14 cellular contexts compared by ENCODE assay signal in genomic region chr1:109824349-109825115, GRCh38.
DNase-seq lines count a peak whose midpoint lies in the region; ATAC-seq and TF ChIP-seq lines count a peak whose summit lies in the region.
"Had no signal": no experiment of that assay in that cellular context is flagged by ENCODE, and none has a peak within 500 bp of the region (broad histone marks: within the 10 kb centered on the region; RNA-seq: fewer than 3 reads in every experiment).

No MANE protein-coding gene starts in this region.

- peak overlapping the region; percentile 3 for H3K27ac ChIP-seq in fibroblast of lung (ENCODE audit: insufficient read depth, low read length)
- H3K27ac ChIP-seq in ovary: no peak overlapping the region
- H3K27ac ChIP-seq: HL-60, pancreas had no signal

- in situ Hi-C loops in GM13976 (cut with MboI; ENCODE audit: low sequenced_read_pairs, unreplicated experiment): no loop called here

- H3K9me3 ChIP-seq in fibroblast of lung (ENCODE audit: control insufficient read depth, insufficient read depth, low read depth, low read length) (no peaks in the 10 kb centered on the region), ovary (no peaks in the 10 kb centered on the region)
- H3K9me3 ChIP-seq: pancreas had no signal

- H4K20me1 ChIP-seq in fibroblast of lung (ENCODE audit: control insufficient read depth, extremely low read depth, insufficient read depth, low read length): no peaks in the 10 kb centered on the region

- H3K4me3 ChIP-seq in fibroblast of lung (replicated peaks in 1 of 4; ENCODE audit: control extremely low read depth in 1 of 4, insufficient read depth in 1 of 4, low read depth in 3 of 4, low read length in 4 of 4) (no peak overlapping the region), ovary (no peak overlapping the region)
- H3K4me3 ChIP-seq: pancreas had no signal

- H3K4me3 Mint-ChIP-seq in activated CD4-positive, alpha-beta memory T cell treated with anti-CD3 and anti-CD28 coated beads for 36 hours: no peak overlapping the region
- peak overlapping the region; percentile 55 for H3K4me3 Mint-ChIP-seq in stimulated activated effector memory CD8-positive, alpha-beta T cell treated with anti-CD3 and anti-CD28 coated beads, Interleukin-12 subunit alpha, Interleukin-12 subunit beta, amount 100 ng/mL, for 72 hours
- H3K4me3 Mint-ChIP-seq: stimulated activated naive B cell treated with anti-CD40 and anti-IgM and Interleukin-4, amounts not matched to agents 10 μg/mL and 1 μg/mL and 100 μg/mL, for 72 hours had no signal

- 86 to 93% (median 88%) methylated on average over 12 of the region's 12 CpGs for WGBS in ovary, 3 donors

- no peak overlapping the region for H2AFZ ChIP-seq in fibroblast of lung (ENCODE audit: low read length)

- POLR2A ChIA-PET in activated CD4-positive, alpha-beta memory T cell treated with anti-CD3 and anti-CD28 coated beads for 36 hours (lab: Charles Lee): no interaction called here

- peak overlapping the region; percentile 30 for H3K27ac Mint-ChIP-seq in activated CD4-positive, alpha-beta memory T cell treated with anti-CD3 and anti-CD28 coated beads for 36 hours
- H3K27ac Mint-ChIP-seq in stimulated activated effector memory CD8-positive, alpha-beta T cell treated with anti-CD3 and anti-CD28 coated beads, Interleukin-12 subunit alpha, Interleukin-12 subunit beta, amount 100 ng/mL, for 72 hours: peak overlapping the region; percentile 94

- H3K27me3 Mint-ChIP-seq in activated CD4-positive, alpha-beta memory T cell treated with anti-CD3 and anti-CD28 coated beads for 36 hours: no peaks in the 10 kb centered on the region

- no peak for ATAC-seq in stimulated activated effector memory CD8-positive, alpha-beta T cell treated with anti-CD3 and anti-CD28 coated beads, Interleukin-12 subunit alpha, Interleukin-12 subunit beta, amount 100 ng/mL, for 72 hours
- ATAC-seq in HG03457 (IDR thresholded peaks at IDR 0.05; ENCODE audit: unreplicated experiment): no peak

- H3K4me2 ChIP-seq in fibroblast of lung (ENCODE audit: extremely low read depth, insufficient read depth, low read length): no peak overlapping the region

- no peak for TF ChIP-seq POLR2A in ovary (IDR thresholded peaks at IDR 0.05)

- no peaks in the 10 kb centered on the region for H3K36me3 Mint-ChIP-seq in activated CD4-positive, alpha-beta memory T cell treated with anti-CD3 and anti-CD28 coated beads for 36 hours
- H3K36me3 Mint-ChIP-seq in stimulated activated effector memory CD8-positive, alpha-beta T cell treated with anti-CD3 and anti-CD28 coated beads, Interleukin-12 subunit alpha, Interleukin-12 subunit beta, amount 100 ng/mL, for 72 hours: peaks cover 6% of the 10 kb centered on the region
- H3K36me3 Mint-ChIP-seq: stimulated activated naive B cell treated with anti-CD40 and anti-IgM and Interleukin-4, amounts not matched to agents 10 μg/mL and 1 μg/mL and 100 μg/mL, for 72 hours had no signal

- no peak for TF ChIP-seq EP300 in ovary (IDR thresholded peaks at IDR 0.05)

- DNase-seq in GM13976 (ENCODE audit: low spot score): peak; percentile 12
- no peak for DNase-seq in activated CD4-positive, alpha-beta memory T cell treated with anti-CD3 and anti-CD28 coated beads for 36 hours
- DNase-seq in fibroblast of lung (ENCODE audit: low read depth in 2 of 2): no peak
- peak in 1 of 2 donors; percentile 49 for DNase-seq in stimulated activated effector memory CD8-positive, alpha-beta T cell treated with anti-CD3 and anti-CD28 coated beads, Interleukin-12 subunit alpha, Interleukin-12 subunit beta, amount 100 ng/mL, for 72 hours (ENCODE audit: low spot score in 2 of 2)
- no peak for DNase-seq in AML-193 (lab: John Stamatoyannopoulos, UW)
- no peak for DNase-seq in ovary
- DNase-seq: NCI-H1930; NCI-H774; pancreas; SIG-M5; stimulated activated CD4-positive, alpha-beta T cell treated with anti-CD3 and anti-CD28 coated beads, Interleukin-2, amount 100 ng/mL, for 24 hours; stimulated activated naive B cell treated with anti-CD40 and anti-IgM and Interleukin-4, amounts not matched to agents 10 μg/mL and 1 μg/mL and 100 μg/mL, for 72 hours had no signal

- no peak overlapping the region for H3K9ac ChIP-seq in fibroblast of lung (ENCODE audit: insufficient read depth, low read length)

- CTCF ChIA-PET in activated CD4-positive, alpha-beta memory T cell treated with anti-CD3 and anti-CD28 coated beads for 36 hours (lab: Charles Lee): interaction anchor here (2.4 kb wide), 1 partner anchor 23 kb away, joined by 8 read pairs; no protein-coding TSS in a partner anchor

- no peaks in the 10 kb centered on the region for H3K79me2 ChIP-seq in fibroblast of lung (ENCODE audit: control insufficient read depth, insufficient read depth, low read length)

- peaks cover 44% of the 10 kb centered on the region for H3K4me1 Mint-ChIP-seq in activated CD4-positive, alpha-beta memory T cell treated with anti-CD3 and anti-CD28 coated beads for 36 hours (ENCODE audit: low read depth)
- peaks cover 62% of the 10 kb centered on the region for H3K4me1 Mint-ChIP-seq in stimulated activated effector memory CD8-positive, alpha-beta T cell treated with anti-CD3 and anti-CD28 coated beads, Interleukin-12 subunit alpha, Interleukin-12 subunit beta, amount 100 ng/mL, for 72 hours

- H3K4me1 ChIP-seq in fibroblast of lung (ENCODE audit: control insufficient read depth, extremely low read depth, insufficient read depth, low read length) (peaks cover 38% of the 10 kb centered on the region), ovary (ENCODE audit: insufficient read depth) (peaks cover 4% of the 10 kb centered on the region)
- H3K4me1 ChIP-seq: pancreas had no signal

- TF ChIP-seq CTCF in GM13976 (IDR thresholded peaks at IDR 0.05; ENCODE audit: borderline replicate concordance, control extremely low read depth, extremely low read depth, insufficient read depth, missing control alignments) (no peak), fibroblast of lung (conservative IDR thresholded peaks at IDR 0.05 in 1 of 2, IDR thresholded peaks at IDR 0.05 in 1 of 2; ENCODE audit: low read depth in 1 of 2, low read length in 2 of 2) (no peak), ovary (IDR thresholded peaks at IDR 0.05) (no peak)

- no peaks in the 10 kb centered on the region for H3K9me3 Mint-ChIP-seq in activated CD4-positive, alpha-beta memory T cell treated with anti-CD3 and anti-CD28 coated beads for 36 hours
- no peaks in the 10 kb centered on the region for H3K9me3 Mint-ChIP-seq in stimulated activated effector memory CD8-positive, alpha-beta T cell treated with anti-CD3 and anti-CD28 coated beads, Interleukin-12 subunit alpha, Interleukin-12 subunit beta, amount 100 ng/mL, for 72 hours
- H3K9me3 Mint-ChIP-seq: stimulated activated naive B cell treated with anti-CD40 and anti-IgM and Interleukin-4, amounts not matched to agents 10 μg/mL and 1 μg/mL and 100 μg/mL, for 72 hours had no signal

- intact Hi-C loops in activated CD4-positive, alpha-beta memory T cell treated with anti-CD3 and anti-CD28 coated beads for 36 hours (cut with micrococcal nuclease): loop anchor here (1.0 kb wide), 4 partner anchors 22 to 66 kb away; no protein-coding TSS in a partner anchor
- intact Hi-C loops in ovary (cut with DNase I): loop anchor here in 2 of 4 donors (5.0 to 10.0 kb wide), 2 partner anchors 48 to 50 kb away; no protein-coding TSS in a partner anchor

- H3K36me3 ChIP-seq in fibroblast of lung (ENCODE audit: control insufficient read depth, insufficient read depth, low read length): no peaks in the 10 kb centered on the region
- no peaks in the 10 kb centered on the region for H3K36me3 ChIP-seq in ovary
- H3K36me3 ChIP-seq: pancreas had no signal

- H3K27me3 ChIP-seq in fibroblast of lung (ENCODE audit: control insufficient read depth, insufficient read depth, low read length): no peaks in the 10 kb centered on the region
- H3K27me3 ChIP-seq in ovary: no peaks in the 10 kb centered on the region
- H3K27me3 ChIP-seq: pancreas had no signal
